Comparison of ENCODE assay signal across 1 cellular context in genomic region chr17:65122836-65123756, GRCh38.
TF ChIP-seq lines count a peak whose summit lies in the region.

No MANE protein-coding gene starts in this region.

TF ChIP-seq in HepG2, 621 proteins besides CTCF, POLR2A, EP300 and RAD21 (continued from another document and continues in another):
- TF ChIP-seq HNF1A (IDR thresholded peaks at IDR 0.05; ENCODE audit: low read depth) (no peak), HNF1A (CRISPR knock-in tag; IDR thresholded peaks at IDR 0.05; ENCODE audit: borderline replicate concordance) (0 out of 2 replicates have a peak, but pooled peaks have one; percentile 31), NR2F6 (IDR thresholded peaks at IDR 0.05) (no peak), NR2F6 (CRISPR knock-in tag; IDR thresholded peaks at IDR 0.05) (no peak), ZBTB4 (CRISPR knock-in tag; IDR thresholded peaks at IDR 0.05; ENCODE audit: borderline replicate concordance) (no peak), RARA (CRISPR knock-in tag; IDR thresholded peaks at IDR 0.05) (no peak), PAXIP1 (CRISPR knock-in tag; conservative IDR thresholded peaks at IDR 0.05) (no peak; the same call in 1 of the 2 replicates), ZNF281 (CRISPR knock-in tag; IDR thresholded peaks at IDR 0.05; ENCODE audit: borderline replicate concordance) (no peak), ZXDC (CRISPR knock-in tag; IDR thresholded peaks at IDR 0.05) (peak; percentile 50; the same call in 1 of the 2 replicates), XRCC5 (optimal IDR thresholded peaks at IDR 0.05; ENCODE audit: low read length) (peak; percentile 92), ZNF512 (CRISPR knock-in tag; IDR thresholded peaks at IDR 0.05) (no peak), ZNF44 (CRISPR knock-in tag; IDR thresholded peaks at IDR 0.05) (no peak), MYC (CRISPR knock-in tag; IDR thresholded peaks at IDR 0.05; ENCODE audit: borderline replicate concordance) (no peak), ZNF773 (CRISPR knock-in tag; IDR thresholded peaks at IDR 0.05; ENCODE audit: borderline replicate concordance) (no peak), KAT8 (CRISPR knock-in tag; IDR thresholded peaks at IDR 0.05) (peak; percentile 93), SALL2 (CRISPR knock-in tag; IDR thresholded peaks at IDR 0.05) (peak; percentile 62; the same call in 1 of the 2 replicates), MIER3 (CRISPR knock-in tag; IDR thresholded peaks at IDR 0.05; ENCODE audit: borderline replicate concordance) (peak; percentile 51; the same call in 1 of the 2 replicates), ATF7-NPFF (CRISPR knock-in tag; IDR thresholded peaks at IDR 0.05; ENCODE audit: low read depth) (no peak)
- TF ChIP-seq, protein P1, sequence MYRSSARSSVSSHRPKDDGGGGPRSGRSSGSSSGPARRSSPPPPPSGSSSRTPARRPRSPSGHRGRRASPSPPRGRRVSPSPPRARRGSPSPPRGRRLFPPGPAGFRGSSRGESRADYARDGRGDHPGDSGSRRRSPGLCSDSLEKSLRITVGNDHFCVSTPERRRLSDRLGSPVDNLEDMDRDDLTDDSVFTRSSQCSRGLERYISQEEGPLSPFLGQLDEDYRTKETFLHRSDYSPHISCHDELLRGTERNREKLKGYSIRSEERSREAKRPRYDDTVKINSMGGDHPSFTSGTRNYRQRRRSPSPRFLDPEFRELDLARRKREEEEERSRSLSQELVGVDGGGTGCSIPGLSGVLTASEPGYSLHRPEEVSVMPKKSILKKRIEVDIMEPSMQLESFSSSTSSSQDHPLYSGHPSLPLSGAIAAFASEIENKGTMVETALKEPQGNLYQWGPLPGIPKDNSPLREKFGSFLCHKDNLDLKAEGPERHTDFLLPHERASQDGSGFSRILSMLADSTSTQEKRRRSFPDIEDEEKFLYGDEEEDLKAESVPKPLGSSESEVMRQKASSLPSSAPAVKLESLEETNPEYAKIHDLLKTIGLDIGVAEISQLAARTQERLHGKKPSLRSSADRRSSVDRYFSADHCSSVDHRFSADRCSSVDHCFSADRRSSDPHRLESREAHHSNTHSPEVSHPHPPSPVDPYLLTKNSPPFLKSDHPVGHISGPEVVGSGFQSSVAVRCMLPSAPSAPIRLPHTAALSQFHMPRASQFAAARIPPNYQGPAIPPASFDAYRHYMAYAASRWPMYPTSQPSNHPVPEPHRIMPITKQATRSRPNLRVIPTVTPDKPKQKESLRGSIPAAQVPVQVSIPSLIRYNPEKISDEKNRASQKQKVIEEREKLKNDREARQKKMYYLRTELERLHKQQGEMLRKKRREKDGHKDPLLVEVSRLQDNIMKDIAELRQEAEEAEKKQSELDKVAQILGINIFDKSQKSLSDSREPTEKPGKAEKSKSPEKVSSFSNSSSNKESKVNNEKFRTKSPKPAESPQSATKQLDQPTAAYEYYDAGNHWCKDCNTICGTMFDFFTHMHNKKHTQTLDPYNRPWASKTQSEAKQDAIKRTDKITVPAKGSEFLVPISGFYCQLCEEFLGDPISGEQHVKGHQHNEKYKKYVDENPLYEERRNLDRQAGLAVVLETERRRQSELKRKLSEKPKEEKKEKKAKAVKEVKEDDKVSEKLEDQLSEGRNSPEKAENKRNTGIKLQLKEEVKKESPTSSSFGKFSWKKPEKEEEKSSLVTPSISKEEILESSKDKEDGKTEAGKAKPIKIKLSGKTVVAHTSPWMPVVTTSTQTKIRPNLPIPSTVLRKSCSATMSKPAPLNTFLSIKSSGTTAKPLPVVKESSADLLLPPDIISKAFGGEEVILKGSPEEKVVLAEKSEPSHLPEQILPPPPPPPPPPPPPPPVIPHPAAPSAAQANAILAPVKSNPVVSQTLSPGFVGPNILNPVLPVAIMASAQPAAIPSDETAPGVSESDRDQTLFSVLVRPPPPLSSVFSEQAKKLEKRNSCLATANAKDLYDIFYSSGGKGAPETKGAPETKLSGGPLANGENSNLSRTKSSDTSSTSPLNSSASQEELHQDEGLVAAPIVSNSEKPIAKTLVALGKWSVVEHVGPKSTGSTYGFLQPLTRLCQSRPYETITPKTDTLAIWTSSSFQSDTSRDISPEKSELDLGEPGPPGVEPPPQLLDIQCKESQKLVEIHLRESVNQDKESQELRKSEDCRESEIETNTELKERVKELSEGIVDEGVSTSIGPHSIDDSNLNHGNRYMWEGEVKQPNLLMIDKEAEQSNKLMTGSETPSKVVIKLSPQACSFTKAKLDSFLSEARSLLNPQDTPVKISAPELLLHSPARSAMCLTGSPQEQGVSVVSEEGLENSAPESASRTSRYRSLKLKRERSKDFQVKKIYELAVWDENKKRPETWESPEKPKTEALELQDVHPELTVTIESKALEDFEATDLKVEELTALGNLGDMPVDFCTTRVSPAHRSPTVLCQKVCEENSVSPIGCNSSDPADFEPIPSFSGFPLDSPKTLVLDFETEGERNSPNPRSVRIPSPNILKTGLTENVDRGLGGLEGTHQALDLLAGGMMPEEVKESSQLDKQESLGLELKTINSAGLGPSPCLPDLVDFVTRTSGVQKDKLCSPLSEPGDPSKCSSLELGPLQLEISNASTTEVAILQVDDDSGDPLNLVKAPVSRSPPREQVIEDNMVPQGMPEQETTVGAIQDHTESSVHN (CRISPR knock-in tag; IDR thresholded peaks at IDR 0.05): no peak
